Comparison of ENCODE assay signal across 9 cellular contexts in genomic region chr2:27075219-27075871, GRCh38. TPM values are rescaled to one million over a fixed set of nuclear protein-coding genes. Genes with fewer than 3 reads are reported as not detected.
A peak's percentile ranks its signal among the peaks of the same experiment; 100 is the strongest.
DNase-seq lines count a peak whose midpoint lies in the region; ATAC-seq and TF ChIP-seq lines count a peak whose summit lies in the region.
"Had no signal": no experiment of that assay in that cellular context is flagged by ENCODE, and none has a peak within 500 bp of the region (broad histone marks: within the 10 kb centered on the region; RNA-seq: fewer than 3 reads in every experiment).

No MANE protein-coding gene starts in this region.

- H3K4me3 ChIP-seq in neural progenitor cell, result no peak overlapping the region

- no peaks in the 10 kb centered on the region for H3K36me3 ChIP-seq in neural progenitor cell

- H3K4me1 Mint-ChIP-seq in naive B cell (peaks cover 47 to 60% (median 55%) of the 10 kb centered on the region in 3 donors), neural progenitor cell (peaks cover 63% of the 10 kb centered on the region)

- no peak for TF ChIP-seq CTCF in neural progenitor cell (IDR thresholded peaks at IDR 0.05)

- H3K4me3 Mint-ChIP-seq in naive B cell (peak overlapping the region in 6 of 8 donors; percentile 13 to 76 (median 62)), neural progenitor cell (no peak overlapping the region)

- no peak for ATAC-seq in naive B cell (ENCODE audit: low read depth in 2 of 2)
- no peak for ATAC-seq in HG03045 (IDR thresholded peaks at IDR 0.05; ENCODE audit: unreplicated experiment)
- ATAC-seq: HCT116 had no signal

- H3K27ac ChIP-seq in neural progenitor cell, result no peak overlapping the region

- H3K9ac ChIP-seq in neural progenitor cell, result no peak overlapping the region

- peaks cover 10% of the 10 kb centered on the region for H3K79me2 ChIP-seq in neural progenitor cell (ENCODE audit: low read depth)

- peak overlapping the region in 5 of 6 donors; percentile 10 to 87 (median 29) for H3K27ac Mint-ChIP-seq in naive B cell
- no peak overlapping the region for H3K27ac Mint-ChIP-seq in neural progenitor cell

- peaks cover 20% of the 10 kb centered on the region for H3K4me1 ChIP-seq in neural progenitor cell

- peaks cover 0 to 12% (median 0%) of the 10 kb centered on the region in 3 donors for H3K27me3 Mint-ChIP-seq in naive B cell
- H3K27me3 Mint-ChIP-seq in neural progenitor cell (ENCODE audit: insufficient read depth, low read depth), result peaks cover 2% of the 10 kb centered on the region

- peaks cover 22% of the 10 kb centered on the region for H3F3A ChIP-seq in neural progenitor cell (ENCODE audit: low read depth)

- no peaks in the 10 kb centered on the region for H3K36me3 Mint-ChIP-seq in naive B cell
- H3K36me3 Mint-ChIP-seq in neural progenitor cell, result peaks cover 3% of the 10 kb centered on the region

- peaks cover 3% of the 10 kb centered on the region for H4K20me1 ChIP-seq in neural progenitor cell (ENCODE audit: low read depth)

- H3K9me3 ChIP-seq in neural progenitor cell (ENCODE audit: low read depth), result no peaks in the 10 kb centered on the region

- H3K4me2 ChIP-seq in neural progenitor cell, result no peak overlapping the region

- DNase-seq in GF-D8 (lab: John Stamatoyannopoulos, UW), result peak; percentile 76
- DNase-seq in NCI-H510A treated with DMSO at 0.1 percent for 48 hours (lab: John Stamatoyannopoulos, UW), result peak; percentile 68
- peak; percentile 79 for DNase-seq in activated effector memory CD4-positive, alpha-beta T cell treated with anti-CD3 and anti-CD28 coated beads, Interleukin-2, amount 50 U/mL, for 16 hours
- peak; percentile 38 for DNase-seq in naive B cell
- no peak for DNase-seq in cortex of kidney (lab: John Stamatoyannopoulos, UW)
- DNase-seq in neural progenitor cell (ENCODE audit: low spot score), result no peak
- no peak for DNase-seq in inferior parietal cortex (ENCODE audit: extremely low spot score)

- no peak overlapping the region for H2AFZ ChIP-seq in neural progenitor cell (replicated peaks)

- H3K9me3 Mint-ChIP-seq in naive B cell, result no peaks in the 10 kb centered on the region
- no peaks in the 10 kb centered on the region for H3K9me3 Mint-ChIP-seq in neural progenitor cell

- no peaks in the 10 kb centered on the region for H3K27me3 ChIP-seq in neural progenitor cell

RNA-seq across cellular contexts. Expression of gene EMILIN1, which starts 3.1 kb away (rescaled TPM):
- 1 to 10 TPM in 2 of 6 donors, under 1 TPM in 4; 0.28 to 1.1 (median 0.77) TPM for polyA plus RNA-seq in naive B cell (ENCODE audit: low read depth in 6 of 6)
- 0.15 and 5.1 TPM in 2 replicates for total RNA-seq in neural progenitor cell (ENCODE audit: low replicate concordance)

RNA-seq across cellular contexts. Expression of gene OST4, which starts 3.9 kb away (rescaled TPM):
- 100 to 1,000 TPM; 594 to 733 (median 606) TPM for polyA plus RNA-seq in naive B cell (ENCODE audit: low read depth in 6 of 6)
- total RNA-seq in neural progenitor cell (ENCODE audit: low replicate concordance), result 84.6 and 256 TPM in 2 replicates

RNA-seq across cellular contexts. Expression of gene KHK, which starts 11.2 kb away (rescaled TPM):
- polyA plus RNA-seq in naive B cell (ENCODE audit: low read depth in 6 of 6), result 1 to 10 TPM; 3.3 to 8.9 (median 5.6) TPM
- total RNA-seq in neural progenitor cell (ENCODE audit: low replicate concordance), result 3.3 and 5.0 TPM in 2 replicates

RNA-seq across cellular contexts. Expression of gene AGBL5, which starts 23.9 kb away (rescaled TPM):
- polyA plus RNA-seq in naive B cell (ENCODE audit: low read depth in 6 of 6), result 10 to 100 TPM in 3 of 6 donors, 1 to 10 TPM in 3; 7.8 to 11.6 (median 10.1) TPM
- 68.3 and 84.7 TPM in 2 replicates for total RNA-seq in neural progenitor cell (ENCODE audit: low replicate concordance)

RNA-seq across cellular contexts. Expression of gene TMEM214, which starts 42.6 kb away (rescaled TPM):
- polyA plus RNA-seq in naive B cell (ENCODE audit: low read depth in 6 of 6), result 10 to 100 TPM; 16.6 to 32.9 (median 24.6) TPM
- 18.1 and 26.1 TPM in 2 replicates for total RNA-seq in neural progenitor cell (ENCODE audit: low replicate concordance)

Comparison
In these comparisons a context has a peak if more than half of its experiments do, and no peak if none do; other contexts are left out.
1. DNase-seq: peak in GF-D8 (single experiment), NCI-H510A treated with DMSO at 0.1 percent for 48 hours (single experiment), activated effector memory CD4-positive, alpha-beta T cell treated with anti-CD3 and anti-CD28 coated beads, Interleukin-2, amount 50 U/mL, for 16 hours (single experiment) and naive B cell (single experiment); none in cortex of kidney (single experiment), neural progenitor cell (single experiment) and inferior parietal cortex (single experiment).